ENCODE assay signal across 8 cellular contexts in genomic region chr17:47720754-47721533, GRCh38.
A peak's percentile ranks its signal among the peaks of the same experiment; 100 is the strongest.
DNase-seq lines count a peak whose midpoint lies in the region; ATAC-seq and TF ChIP-seq lines count a peak whose summit lies in the region.

No MANE protein-coding gene starts in this region.

- ATAC-seq in HG02938 (IDR thresholded peaks at IDR 0.05; ENCODE audit: unreplicated experiment) (no peak), HG02763 (IDR thresholded peaks at IDR 0.05; ENCODE audit: unreplicated experiment) (no peak)

- DNase-seq in GM10248 (ENCODE audit: extremely low spot score), result peak; percentile 77
- DNase-seq in Kasumi-1 (lab: John Stamatoyannopoulos, UW), result peak; percentile 42 to 50
- peak; percentile 77 to 78 for DNase-seq in activated CD8-positive, alpha-beta memory T cell treated with anti-CD3 and anti-CD28 coated beads for 1 hour (ENCODE audit: extremely low read depth in 1 of 2, low read depth in 1 of 2)
- peak; percentile 71 for DNase-seq in hepatic stellate cell (ENCODE audit: low spot score)
- DNase-seq in stimulated activated CD8-positive, alpha-beta memory T cell treated with anti-CD3 and anti-CD28 coated beads, Interleukin-2, amount 100 ng/mL, for 48 hours (ENCODE audit: low read depth in 2 of 2), result peak; percentile 89 to 97
- DNase-seq in HCEC 1CT, result no peak

- TF ChIP-seq CTCF in GM10248 (IDR thresholded peaks at IDR 0.05; ENCODE audit: control extremely low read depth, extremely low read depth, low read depth, missing control alignments), result no peak

- CTCF ChIA-PET in GM10248 (lab: Yijun Ruan, JAX), result interaction anchor here (1.1 to 2.0 kb wide), 3 partner anchors 15 to 281 kb away, joined by 3 to 4 read pairs (median 3); no protein-coding TSS in a partner anchor

- POLR2A ChIA-PET in GM10248 (lab: Yijun Ruan, JAX), result no interaction called here
